ENCODE assay signal across 29 cellular contexts in the genomic region with DNA sequence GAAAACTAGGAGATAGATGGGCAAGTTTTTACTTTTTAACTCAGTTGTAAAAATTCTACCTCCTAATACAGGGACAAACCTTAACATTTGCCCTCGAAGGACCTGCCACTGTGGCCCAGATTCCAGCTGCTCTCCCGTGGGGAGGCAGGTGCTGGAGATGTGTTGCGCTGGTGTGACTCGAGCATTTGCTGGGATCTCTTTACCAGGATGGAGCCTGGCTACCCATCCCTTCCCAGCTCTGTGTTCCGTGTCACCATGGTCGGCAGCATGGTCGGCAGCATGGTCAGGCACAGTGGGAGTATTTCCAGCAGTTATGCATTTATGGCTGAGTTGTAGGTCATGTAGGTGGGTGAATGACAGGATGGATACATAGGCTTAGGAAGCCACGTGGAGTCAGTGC. TPM values are rescaled to one million over a fixed set of nuclear protein-coding genes. Genes with fewer than 3 reads are reported as not detected.
"Had no signal": no experiment of that assay in that cellular context is flagged by ENCODE, and none has a peak within 500 bp of the region (broad histone marks: within the 10 kb centered on the region; RNA-seq: fewer than 3 reads in every experiment).

No MANE protein-coding gene starts in this region.

- H3K9me3 ChIP-seq: ascending aorta, esophagus muscularis mucosa, gastrocnemius medialis, right atrium auricular region, upper lobe of left lung had no signal

- H3K9me3 Mint-ChIP-seq: activated naive CD4-positive, alpha-beta T cell treated with anti-CD3 and anti-CD28 coated beads, Interleukin-2, amount 10 ng/mL, durations not matched to agents 7 days and 5 days; activated naive CD8-positive, alpha-beta T cell treated with anti-CD3 and anti-CD28 coated beads, Interleukin-2, amount 10 ng/mL, durations not matched to agents 7 days and 5 days; brain; neural crest cell; stimulated activated effector memory CD8-positive, alpha-beta T cell treated with anti-CD3 and anti-CD28 coated beads, Interleukin-12 subunit alpha, Interleukin-12 subunit beta, amount 100 ng/mL, for 72 hours; stimulated activated naive CD8-positive, alpha-beta T cell treated with anti-CD3 and anti-CD28 coated beads, Interleukin-15, Interleukin-2, amounts not matched to agents 100 ng/mL and 50 ng/mL, for 24 hours had no signal

- DNase-seq: activated CD4-positive, alpha-beta T cell treated with anti-CD3 and anti-CD28 coated beads for 48 hours; activated CD4-positive, alpha-beta T cell treated with anti-CD3 and anti-CD28 coated beads, Interleukin-2, amount 50 U/mL, for 48 hours; activated CD8-positive, alpha-beta memory T cell treated with anti-CD3 and anti-CD28 coated beads for 24 hours; activated gamma-delta T cell; activated naive CD4-positive, alpha-beta T cell treated with anti-CD3 and anti-CD28 coated beads, Interleukin-2, amount 10 ng/mL, durations not matched to agents 7 days and 5 days; activated naive CD8-positive, alpha-beta T cell treated with anti-CD3 and anti-CD28 coated beads, Interleukin-2, amount 10 ng/mL, durations not matched to agents 7 days and 5 days; gastrocnemius medialis; glutamatergic neuron; midbrain; occipital lobe; stimulated activated CD4-positive, alpha-beta T cell treated with anti-CD3 and anti-CD28 coated beads, Interleukin-4, amount 100 ng/mL, for 24 hours had no signal

- H3K27ac Mint-ChIP-seq: activated naive CD4-positive, alpha-beta T cell treated with anti-CD3 and anti-CD28 coated beads, Interleukin-2, amount 10 ng/mL, durations not matched to agents 7 days and 5 days; activated naive CD8-positive, alpha-beta T cell treated with anti-CD3 and anti-CD28 coated beads, Interleukin-2, amount 10 ng/mL, durations not matched to agents 7 days and 5 days; brain; naive thymus-derived CD4-positive, alpha-beta T cell; stimulated activated effector memory CD8-positive, alpha-beta T cell treated with anti-CD3 and anti-CD28 coated beads, Interleukin-12 subunit alpha, Interleukin-12 subunit beta, amount 100 ng/mL, for 72 hours; stimulated activated naive CD8-positive, alpha-beta T cell treated with anti-CD3 and anti-CD28 coated beads, Interleukin-15, Interleukin-2, amounts not matched to agents 100 ng/mL and 50 ng/mL, for 24 hours had no signal

- H3K27me3 Mint-ChIP-seq: brain; stimulated activated naive CD8-positive, alpha-beta T cell treated with anti-CD3 and anti-CD28 coated beads, Interleukin-15, Interleukin-2, amounts not matched to agents 100 ng/mL and 50 ng/mL, for 24 hours had no signal

- H3K4me3 ChIP-seq: ascending aorta, esophagus muscularis mucosa, gastrocnemius medialis, right atrium auricular region, upper lobe of left lung had no signal

- H3K36me3 Mint-ChIP-seq: activated naive CD4-positive, alpha-beta T cell treated with anti-CD3 and anti-CD28 coated beads, Interleukin-2, amount 10 ng/mL, durations not matched to agents 7 days and 5 days; activated naive CD8-positive, alpha-beta T cell treated with anti-CD3 and anti-CD28 coated beads, Interleukin-2, amount 10 ng/mL, durations not matched to agents 7 days and 5 days; brain; naive thymus-derived CD4-positive, alpha-beta T cell; stimulated activated effector memory CD8-positive, alpha-beta T cell treated with anti-CD3 and anti-CD28 coated beads, Interleukin-12 subunit alpha, Interleukin-12 subunit beta, amount 100 ng/mL, for 72 hours had no signal

- H3K4me3 Mint-ChIP-seq: activated naive CD4-positive, alpha-beta T cell treated with anti-CD3 and anti-CD28 coated beads, Interleukin-2, amount 10 ng/mL, durations not matched to agents 7 days and 5 days; activated naive CD8-positive, alpha-beta T cell treated with anti-CD3 and anti-CD28 coated beads, Interleukin-2, amount 10 ng/mL, durations not matched to agents 7 days and 5 days; brain; naive thymus-derived CD4-positive, alpha-beta T cell; neural crest cell; stimulated activated effector memory CD8-positive, alpha-beta T cell treated with anti-CD3 and anti-CD28 coated beads, Interleukin-12 subunit alpha, Interleukin-12 subunit beta, amount 100 ng/mL, for 72 hours; stimulated activated naive CD8-positive, alpha-beta T cell treated with anti-CD3 and anti-CD28 coated beads, Interleukin-15, Interleukin-2, amounts not matched to agents 100 ng/mL and 50 ng/mL, for 24 hours had no signal

- H3K36me3 ChIP-seq: ascending aorta, esophagus muscularis mucosa, gastrocnemius medialis, right atrium auricular region, upper lobe of left lung had no signal

- H3K27me3 ChIP-seq: ascending aorta, gastrocnemius medialis, right atrium auricular region, upper lobe of left lung had no signal

- ATAC-seq: activated CD4-positive, CD25-positive, alpha-beta regulatory T cell treated with anti-CD3 and anti-CD28 coated beads, Interleukin-2, amount 50 U/mL, for 24 hours; gastrocnemius medialis; left colon; naive thymus-derived CD4-positive, alpha-beta T cell; stimulated activated effector memory CD8-positive, alpha-beta T cell treated with anti-CD3 and anti-CD28 coated beads, Interleukin-12 subunit alpha, Interleukin-12 subunit beta, amount 100 ng/mL, for 72 hours had no signal

- H3K4me1 ChIP-seq: ascending aorta, esophagus muscularis mucosa, gastrocnemius medialis, right atrium auricular region, upper lobe of left lung had no signal

- H3K4me1 Mint-ChIP-seq: activated naive CD4-positive, alpha-beta T cell treated with anti-CD3 and anti-CD28 coated beads, Interleukin-2, amount 10 ng/mL, durations not matched to agents 7 days and 5 days; activated naive CD8-positive, alpha-beta T cell treated with anti-CD3 and anti-CD28 coated beads, Interleukin-2, amount 10 ng/mL, durations not matched to agents 7 days and 5 days; brain; naive thymus-derived CD4-positive, alpha-beta T cell; neural crest cell; stimulated activated effector memory CD8-positive, alpha-beta T cell treated with anti-CD3 and anti-CD28 coated beads, Interleukin-12 subunit alpha, Interleukin-12 subunit beta, amount 100 ng/mL, for 72 hours had no signal

- H3K27ac ChIP-seq: ascending aorta, esophagus muscularis mucosa, gastrocnemius medialis, right atrium auricular region, upper lobe of left lung had no signal

RNA-seq across cellular contexts. Expression of gene OTOG, which starts 41.1 kb away (rescaled TPM):
- total RNA-seq: activated naive CD8-positive, alpha-beta T cell treated with anti-CD3 and anti-CD28 coated beads, Interleukin-2, amount 10 ng/mL, durations not matched to agents 7 days and 5 days; ascending aorta; cardiac septum; chondrocyte; esophagus muscularis mucosa; gastrocnemius medialis; left colon; lower leg skin; naive thymus-derived CD4-positive, alpha-beta T cell; neural crest cell; occipital lobe; pulmonary artery endothelial cell; right atrium auricular region; subcutaneous adipose tissue; T-helper 1 cell treated with Interleukin-12 subunit alpha and Interleukin-12 subunit beta and Interleukin-4 antibody, amounts not matched to agents 30 ng/mL and 1 ng/mL, for 36 hours; upper lobe of left lung had no signal
- polyA plus RNA-seq: keratinocyte; naive thymus-derived CD4-positive, alpha-beta T cell had no signal

RNA-seq across cellular contexts. Expression of gene USH1C, which starts 44.0 kb away (rescaled TPM):
- total RNA-seq: activated naive CD8-positive, alpha-beta T cell treated with anti-CD3 and anti-CD28 coated beads, Interleukin-2, amount 10 ng/mL, durations not matched to agents 7 days and 5 days; ascending aorta; cardiac septum; esophagus muscularis mucosa; naive thymus-derived CD4-positive, alpha-beta T cell; neural crest cell; pulmonary artery endothelial cell; right atrium auricular region; T-helper 1 cell treated with Interleukin-12 subunit alpha and Interleukin-12 subunit beta and Interleukin-4 antibody, amounts not matched to agents 30 ng/mL and 1 ng/mL, for 36 hours had no signal
- polyA plus RNA-seq: keratinocyte; naive thymus-derived CD4-positive, alpha-beta T cell had no signal
